Comparison of ENCODE assay signal across 5 cellular contexts in genomic region chr1:248573856-248574255, GRCh38. TPM values are rescaled to one million over a fixed set of nuclear protein-coding genes. Genes with fewer than 3 reads are reported as not detected.
"Had no signal": no experiment of that assay in that cellular context is flagged by ENCODE, and none has a peak within 500 bp of the region (broad histone marks: within the 10 kb centered on the region; RNA-seq: fewer than 3 reads in every experiment).

No MANE protein-coding gene starts in this region.

RNA-seq across cellular contexts. Expression of gene OR2T34, which starts 0.7 kb away (rescaled TPM):
- total RNA-seq: M059J, PC-3, Peyer's patch, SJCRH30, SK-MEL-5 had no signal

RNA-seq across cellular contexts. Expression of gene OR2T29, which starts 11.3 kb away (rescaled TPM):
- total RNA-seq: M059J, PC-3, Peyer's patch, SJCRH30, SK-MEL-5 had no signal

RNA-seq across cellular contexts. Expression of gene OR2T10, which starts 23.6 kb away (rescaled TPM):
- total RNA-seq: M059J, PC-3, Peyer's patch, SJCRH30, SK-MEL-5 had no signal
